Comparison of ENCODE assay signal across 8 cellular contexts in the genomic region with DNA sequence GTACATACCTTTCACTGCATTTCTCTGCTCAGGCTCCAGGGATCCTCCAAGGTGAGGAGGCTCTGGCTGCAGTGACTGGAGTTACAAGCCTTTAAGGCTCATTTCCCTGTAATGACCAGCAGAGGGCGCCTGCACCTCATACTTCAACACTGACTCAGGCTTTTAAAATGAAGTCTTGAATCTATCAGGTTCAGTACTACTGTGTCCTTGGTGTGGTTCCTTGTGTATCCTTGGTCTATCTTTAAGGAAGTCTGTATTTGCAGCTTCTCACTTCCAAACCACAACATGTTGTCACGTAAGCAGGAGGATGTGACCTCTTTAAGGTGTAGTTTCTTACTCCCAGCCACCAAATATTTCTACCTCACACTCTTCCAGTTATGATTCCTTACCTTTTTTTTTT. TPM values are rescaled to one million over a fixed set of nuclear protein-coding genes. Genes with fewer than 3 reads are reported as not detected.
DNase-seq lines count a peak whose midpoint lies in the region; ATAC-seq and TF ChIP-seq lines count a peak whose summit lies in the region.

No MANE protein-coding gene starts in this region.

- H3K27ac ChIP-seq in psoas muscle, result no peak overlapping the region

- H3K4me1 Mint-ChIP-seq in activated naive CD4-positive, alpha-beta T cell treated with anti-CD3 and anti-CD28 coated beads, Interleukin-2, amount 50 U/mL, for 24 hours, result peaks cover 7% of the 10 kb centered on the region

- no peak overlapping the region for H3K4me3 Mint-ChIP-seq in activated naive CD4-positive, alpha-beta T cell treated with anti-CD3 and anti-CD28 coated beads, Interleukin-2, amount 50 U/mL, for 24 hours

- DNase-seq in NCI-H1092 (lab: John Stamatoyannopoulos, UW) (peak; percentile 50), Right ventricle myocardium superior (peak; percentile 76), psoas muscle (peak; percentile 63 to 80), cortex of kidney (lab: John Stamatoyannopoulos, UW) (no peak)

- intact Hi-C loops in Right ventricle myocardium superior (cut with DNase I), result loop anchor here (1.0 kb wide), 1 partner anchor 250 kb away; no protein-coding TSS in a partner anchor
- intact Hi-C loops in psoas muscle (cut with DNase I), result loop anchor here (1.0 to 5.0 kb wide), 4 partner anchors 49 to 250 kb away; no protein-coding TSS in a partner anchor

- no peaks in the 10 kb centered on the region for H3K9me3 Mint-ChIP-seq in activated naive CD4-positive, alpha-beta T cell treated with anti-CD3 and anti-CD28 coated beads, Interleukin-2, amount 50 U/mL, for 24 hours

- no peak overlapping the region for H3K4me3 ChIP-seq in psoas muscle

- H3K36me3 ChIP-seq in psoas muscle (ENCODE audit: insufficient read depth in 1 of 2, low read depth in 1 of 2), result no peaks in the 10 kb centered on the region

- no peaks in the 10 kb centered on the region for H3K9me3 ChIP-seq in psoas muscle

- no peaks in the 10 kb centered on the region for H3K27me3 Mint-ChIP-seq in activated naive CD4-positive, alpha-beta T cell treated with anti-CD3 and anti-CD28 coated beads, Interleukin-2, amount 50 U/mL, for 24 hours

- 9 to 19% (median 13%) methylated on average over 2 of the region's 2 CpGs for WGBS in psoas muscle, 3 donors

- H3K36me3 Mint-ChIP-seq in activated naive CD4-positive, alpha-beta T cell treated with anti-CD3 and anti-CD28 coated beads, Interleukin-2, amount 50 U/mL, for 24 hours, result peaks cover 18% of the 10 kb centered on the region

- H3K27me3 ChIP-seq in psoas muscle (ENCODE audit: insufficient read depth in 3 of 3, low read length in 2 of 3), result no peaks in the 10 kb centered on the region

- ATAC-seq in HG02610 (IDR thresholded peaks at IDR 0.05; ENCODE audit: unreplicated experiment) (peak; percentile 94), SK-N-SH treated with all-trans-retinoic acid at 6 μM for 48 hours (peak; percentile 96), Right ventricle myocardium superior (ENCODE audit: poor library complexity) (peak; percentile 93), psoas muscle (peak; percentile 94 to 99 (median 96))

- H3K4me1 ChIP-seq in psoas muscle, result peaks cover 4% of the 10 kb centered on the region

- peak; percentile 83 for TF ChIP-seq CTCF in GM12874 (IDR thresholded peaks at IDR 0.05; ENCODE audit: insufficient read depth, low read depth, low read length)
- peak; percentile 98 for TF ChIP-seq CTCF in psoas muscle (IDR thresholded peaks at IDR 0.05)

- H3K27ac Mint-ChIP-seq in activated naive CD4-positive, alpha-beta T cell treated with anti-CD3 and anti-CD28 coated beads, Interleukin-2, amount 50 U/mL, for 24 hours, result peak overlapping the region; percentile 26

TF ChIP-seq in SK-N-SH treated with all-trans-retinoic acid at 6 μM for 48 hours, 23 proteins besides CTCF, POLR2A, EP300 and RAD21:
- TF ChIP-seq TOX (CRISPR knock-in tag; IDR thresholded peaks at IDR 0.05; ENCODE audit: borderline replicate concordance), result no peak
- TF ChIP-seq PPARA (CRISPR knock-in tag; IDR thresholded peaks at IDR 0.05; ENCODE audit: borderline replicate concordance), result no peak
- TF ChIP-seq TCF4 (CRISPR knock-in tag; IDR thresholded peaks at IDR 0.05; ENCODE audit: borderline replicate concordance), result no peak
- TF ChIP-seq ESRRG (CRISPR knock-in tag; IDR thresholded peaks at IDR 0.05), result no peak
- TF ChIP-seq RARB (CRISPR knock-in tag; IDR thresholded peaks at IDR 0.05), result no peak
- TF ChIP-seq OSR1 (CRISPR knock-in tag; IDR thresholded peaks at IDR 0.05), result no peak
TF ChIP-seq in SK-N-SH treated with all-trans-retinoic acid at 6 μM for 48 hours: peak in this region for 0.

RNA-seq across cellular contexts. Expression of gene PLCXD2, which starts 43.1 kb away (rescaled TPM):
- 3.4 TPM for total RNA-seq in Right ventricle myocardium superior
- total RNA-seq in psoas muscle, result 1 to 10 TPM in 1 of 4 donors, under 1 TPM in 3; 0.15 to 1.6 (median 0.33) TPM
- under 1 TPM; 0.08 to 0.25 (median 0.22) TPM for polyA plus RNA-seq in psoas muscle
